ENCODE assay signal across 10 cellular contexts in the genomic region with DNA sequence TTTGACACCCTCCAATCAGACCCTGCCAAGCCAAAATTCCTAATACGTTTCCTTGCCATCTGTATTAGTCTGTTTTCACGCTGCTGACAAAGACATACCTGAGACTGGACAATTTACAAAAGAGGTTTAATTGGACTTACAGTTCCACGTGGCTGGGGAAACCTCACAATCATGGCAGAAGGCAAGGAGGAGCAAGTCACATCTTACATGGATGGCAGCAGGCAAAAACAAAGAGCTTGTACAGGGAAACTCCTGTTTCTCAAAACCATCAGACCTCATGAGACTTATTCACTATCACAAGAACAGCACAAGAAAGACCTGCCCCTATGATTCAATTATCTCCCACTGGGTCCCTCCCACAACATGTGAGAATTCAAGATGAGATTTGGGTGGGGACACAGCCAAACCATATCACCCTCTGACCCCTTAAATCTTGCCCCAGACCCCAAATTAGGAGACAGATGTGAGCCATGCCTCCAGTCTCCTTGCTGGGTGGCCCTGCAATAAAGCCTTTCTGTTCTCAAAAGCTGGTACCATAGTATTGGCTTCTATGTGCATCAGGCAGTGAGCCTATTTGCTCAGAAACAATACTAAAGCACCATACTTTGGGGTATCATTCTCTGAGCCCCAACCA. TPM values are rescaled to one million over a fixed set of nuclear protein-coding genes. Genes with fewer than 3 reads are reported as not detected.
"Had no signal": no experiment of that assay in that cellular context is flagged by ENCODE, and none has a peak within 500 bp of the region (broad histone marks: within the 10 kb centered on the region; RNA-seq: fewer than 3 reads in every experiment).

No MANE protein-coding gene starts in this region.

RNA-seq across cellular contexts. Expression of a gene that starts 14.5 kb away (rescaled TPM):
- total RNA-seq: natural killer cell had no signal

RNA-seq across cellular contexts. Expression of a gene that starts 42.4 kb away (rescaled TPM):
- total RNA-seq: hepatocyte, kidney, left ventricle myocardium superior, lung, ovary, posterior vena cava, right atrium auricular region, sigmoid colon, thyroid gland had no signal
